ENCODE assay signal across 14 cellular contexts in genomic region chr15:42194502-42194901, GRCh38. TPM values are rescaled to one million over a fixed set of nuclear protein-coding genes. Genes with fewer than 3 reads are reported as not detected.
DNase-seq lines count a peak whose midpoint lies in the region; ATAC-seq and TF ChIP-seq lines count a peak whose summit lies in the region.
"Had no signal": no experiment of that assay in that cellular context is flagged by ENCODE, and none has a peak within 500 bp of the region (broad histone marks: within the 10 kb centered on the region; RNA-seq: fewer than 3 reads in every experiment).

No MANE protein-coding gene starts in this region.

- H3K27me3 ChIP-seq in HL-60 (ENCODE audit: insufficient read depth, poor library complexity, severe bottlenecking) (no peaks in the 10 kb centered on the region), left lung (no peaks in the 10 kb centered on the region)
- H3K27me3 ChIP-seq: neutrophil had no signal

- intact Hi-C loops in activated T-helper 1 cell treated with anti-CD3 and anti-CD28 coated beads, Interleukin-12 subunit alpha, Interleukin-12 subunit beta, Interleukin-2, Interleukin-4 antibody, amounts not matched to agents 30 ng/mL and 10 ng/mL and 1 ng/mL, durations not matched to agents 14 hours and 24 hours and 36 hours (cut with micrococcal nuclease) = loop anchor here (5.0 to 10.0 kb wide), 2 partner anchors 222 to 260 kb away; partner anchors contain the start of gene EHD4
- intact Hi-C loops in left lung (cut with DNase I) = no loop called here

- H3K9me3 ChIP-seq in left lung = no peaks in the 10 kb centered on the region
- H3K9me3 ChIP-seq: neutrophil had no signal

- peaks cover 32% of the 10 kb centered on the region for H3K4me1 Mint-ChIP-seq in activated T-helper 1 cell treated with anti-CD3 and anti-CD28 coated beads, Interleukin-12 subunit alpha, Interleukin-12 subunit beta, Interleukin-2, Interleukin-4 antibody, amounts not matched to agents 30 ng/mL and 10 ng/mL and 1 ng/mL, durations not matched to agents 14 hours and 24 hours and 36 hours (ENCODE audit: low read depth)

- ATAC-seq in left lung (peak; percentile 57), HG03045 (IDR thresholded peaks at IDR 0.05; ENCODE audit: unreplicated experiment) (no peak)
- ATAC-seq: esophagus mucosa had no signal

- peak overlapping the region; percentile 48 for H3K27ac Mint-ChIP-seq in activated T-helper 1 cell treated with anti-CD3 and anti-CD28 coated beads, Interleukin-12 subunit alpha, Interleukin-12 subunit beta, Interleukin-2, Interleukin-4 antibody, amounts not matched to agents 30 ng/mL and 10 ng/mL and 1 ng/mL, durations not matched to agents 14 hours and 24 hours and 36 hours

- TF ChIP-seq CTCF in HL-60 (IDR thresholded peaks at IDR 0.05; ENCODE audit: insufficient read depth, low read length) (no peak), left lung (IDR thresholded peaks at IDR 0.05) (no peak), GM13976 (IDR thresholded peaks at IDR 0.05; ENCODE audit: borderline replicate concordance, control extremely low read depth, extremely low read depth, insufficient read depth, missing control alignments) (no peak)

- H3K4me3 Mint-ChIP-seq in activated T-helper 1 cell treated with anti-CD3 and anti-CD28 coated beads, Interleukin-12 subunit alpha, Interleukin-12 subunit beta, Interleukin-2, Interleukin-4 antibody, amounts not matched to agents 30 ng/mL and 10 ng/mL and 1 ng/mL, durations not matched to agents 14 hours and 24 hours and 36 hours = no peak overlapping the region

- no peak overlapping the region for H3K27ac ChIP-seq in HL-60 (replicated peaks)
- no peak overlapping the region for H3K27ac ChIP-seq in left lung
- H3K27ac ChIP-seq: neutrophil had no signal

- peaks cover 0 to 66% of the 10 kb centered on the region in 2 donors for H3K36me3 ChIP-seq in left lung

- in situ Hi-C loops in GM13976 (cut with MboI; ENCODE audit: low sequenced_read_pairs, unreplicated experiment) = no loop called here

- peaks cover 0 to 11% of the 10 kb centered on the region in 2 donors for H3K4me1 ChIP-seq in left lung

- H3K9me3 Mint-ChIP-seq in activated T-helper 1 cell treated with anti-CD3 and anti-CD28 coated beads, Interleukin-12 subunit alpha, Interleukin-12 subunit beta, Interleukin-2, Interleukin-4 antibody, amounts not matched to agents 30 ng/mL and 10 ng/mL and 1 ng/mL, durations not matched to agents 14 hours and 24 hours and 36 hours = no peaks in the 10 kb centered on the region

- peak; percentile 73 for DNase-seq in DMS53 (lab: John Stamatoyannopoulos, UW)
- peak; percentile 29 to 61 for DNase-seq in HL-60 (ENCODE audit: low read depth in 1 of 2, low spot score in 1 of 2)
- no peak for DNase-seq in activated T-helper 1 cell treated with anti-CD3 and anti-CD28 coated beads, Interleukin-12 subunit alpha, Interleukin-12 subunit beta, Interleukin-2, Interleukin-4 antibody, amounts not matched to agents 30 ng/mL and 10 ng/mL and 1 ng/mL, durations not matched to agents 14 hours and 24 hours and 36 hours (ENCODE audit: low spot score)
- peak in 1 of 2 donors; percentile 44 for DNase-seq in left lung
- DNase-seq in NCI-H510A treated with DMSO at 0.1 percent for 48 hours (lab: John Stamatoyannopoulos, UW) = no peak
- no peak for DNase-seq in kidney tubule cell (ENCODE audit: low spot score)
- no peak for DNase-seq in GM13976 (ENCODE audit: low spot score)
- DNase-seq: aorta, kidney glomerular epithelial cell, NCI-H1048 had no signal

- H3K36me3 Mint-ChIP-seq in activated T-helper 1 cell treated with anti-CD3 and anti-CD28 coated beads, Interleukin-12 subunit alpha, Interleukin-12 subunit beta, Interleukin-2, Interleukin-4 antibody, amounts not matched to agents 30 ng/mL and 10 ng/mL and 1 ng/mL, durations not matched to agents 14 hours and 24 hours and 36 hours (ENCODE audit: low read depth) = peaks cover 44% of the 10 kb centered on the region

- H3K4me3 ChIP-seq in HL-60 (replicated peaks; ENCODE audit: insufficient read depth, low read length) (no peak overlapping the region), left lung (no peak overlapping the region)

- no peaks in the 10 kb centered on the region for H3K27me3 Mint-ChIP-seq in activated T-helper 1 cell treated with anti-CD3 and anti-CD28 coated beads, Interleukin-12 subunit alpha, Interleukin-12 subunit beta, Interleukin-2, Interleukin-4 antibody, amounts not matched to agents 30 ng/mL and 10 ng/mL and 1 ng/mL, durations not matched to agents 14 hours and 24 hours and 36 hours (ENCODE audit: insufficient read depth)

RNA-seq across cellular contexts. Expression of gene VPS39, which starts 13.6 kb away (rescaled TPM):
- 63.8 and 66.0 TPM in 2 replicates for total RNA-seq in activated T-helper 1 cell treated with anti-CD3 and anti-CD28 coated beads, Interleukin-12 subunit alpha, Interleukin-12 subunit beta, Interleukin-2, Interleukin-4 antibody, amounts not matched to agents 30 ng/mL and 10 ng/mL and 1 ng/mL, durations not matched to agents 14 hours and 24 hours and 36 hours
- total RNA-seq in left lung = 10 to 100 TPM; 57.8 to 65.6 TPM

RNA-seq across cellular contexts. Expression of gene PLA2G4F, which starts 38.1 kb away (rescaled TPM):
- total RNA-seq in activated T-helper 1 cell treated with anti-CD3 and anti-CD28 coated beads, Interleukin-12 subunit alpha, Interleukin-12 subunit beta, Interleukin-2, Interleukin-4 antibody, amounts not matched to agents 30 ng/mL and 10 ng/mL and 1 ng/mL, durations not matched to agents 14 hours and 24 hours and 36 hours = not detected in 2 replicates
- total RNA-seq in left lung = 100 to 1,000 TPM in 1 of 2 donors, 10 to 100 TPM in 1; 63.2 to 100 TPM
- total RNA-seq: aorta, OCI-LY7 had no signal

Comparison
In these comparisons a context has a peak if more than half of its experiments do, and no peak if none do; other contexts are left out.
1. DNase-seq: peak in DMS53 (single experiment) and HL-60 (2 of 2); none in activated T-helper 1 cell treated with anti-CD3 and anti-CD28 coated beads, Interleukin-12 subunit alpha, Interleukin-12 subunit beta, Interleukin-2, Interleukin-4 antibody, amounts not matched to agents 30 ng/mL and 10 ng/mL and 1 ng/mL, durations not matched to agents 14 hours and 24 hours and 36 hours (single experiment), NCI-H510A treated with DMSO at 0.1 percent for 48 hours (single experiment), kidney tubule cell (single experiment) and GM13976 (single experiment).
2. RNA of gene PLA2G4F, which starts 38.1 kb away (total RNA-seq): 63.2 to 100 TPM in left lung; not detected in activated T-helper 1 cell treated with anti-CD3 and anti-CD28 coated beads, Interleukin-12 subunit alpha, Interleukin-12 subunit beta, Interleukin-2, Interleukin-4 antibody, amounts not matched to agents 30 ng/mL and 10 ng/mL and 1 ng/mL, durations not matched to agents 14 hours and 24 hours and 36 hours; every median in the first group is over 10 times any median in the second.